In genomic region chr2:132276571-132276981, GRCh38 we compare ENCODE assay signal across 27 cellular contexts.
"Had no signal": no experiment of that assay in that cellular context is flagged by ENCODE, and none has a peak within 500 bp of the region (broad histone marks: within the 10 kb centered on the region; RNA-seq: fewer than 3 reads in every experiment).

No MANE protein-coding gene starts in this region.

- H3K36me3 Mint-ChIP-seq: activated CD4-positive, alpha-beta memory T cell treated with anti-CD3 and anti-CD28 coated beads for 36 hours; activated naive CD4-positive, alpha-beta T cell treated with anti-CD3 and anti-CD28 coated beads, Interleukin-2, amount 10 ng/mL, durations not matched to agents 7 days and 5 days; stimulated activated memory B cell treated with anti-CD40 and anti-IgM and Interleukin-4, amounts not matched to agents 10 μg/mL and 1 μg/mL and 100 μg/mL, for 72 hours had no signal

- H3K27ac ChIP-seq: coronary artery, epithelial cell of prostate, lower lobe of right lung, sigmoid colon, stomach, suprapubic skin, transverse colon, uterus had no signal

- H3K27ac Mint-ChIP-seq: activated CD4-positive, alpha-beta memory T cell treated with anti-CD3 and anti-CD28 coated beads for 36 hours; activated naive CD4-positive, alpha-beta T cell treated with anti-CD3 and anti-CD28 coated beads, Interleukin-2, amount 10 ng/mL, durations not matched to agents 7 days and 5 days; activated naive CD8-positive, alpha-beta T cell treated with anti-CD3 and anti-CD28 coated beads, Interleukin-2, amount 50 U/mL, for 24 hours; activated T-cell treated with anti-CD3 and anti-CD28 coated beads, Interleukin-2, amount 50 U/mL, for 72 hours; stimulated activated memory B cell treated with anti-CD40 and anti-IgM and Interleukin-4, amounts not matched to agents 10 μg/mL and 1 μg/mL and 100 μg/mL, for 72 hours had no signal

- H3K4me3 ChIP-seq: coronary artery, lower lobe of right lung, mucosa of descending colon, sigmoid colon, smooth muscle cell, stomach, suprapubic skin, transverse colon, uterus had no signal

- H3K27me3 Mint-ChIP-seq: activated CD4-positive, alpha-beta memory T cell treated with anti-CD3 and anti-CD28 coated beads for 36 hours; activated naive CD4-positive, alpha-beta T cell treated with anti-CD3 and anti-CD28 coated beads, Interleukin-2, amount 10 ng/mL, durations not matched to agents 7 days and 5 days had no signal

- H3K36me3 ChIP-seq: lower lobe of right lung, sigmoid colon, stomach, suprapubic skin, transverse colon, uterus had no signal

- H3K4me1 ChIP-seq: lower lobe of right lung, sigmoid colon, stomach, suprapubic skin, transverse colon, uterus had no signal

- H3K4me2 ChIP-seq: smooth muscle cell had no signal

- H3K4me1 Mint-ChIP-seq: activated naive CD4-positive, alpha-beta T cell treated with anti-CD3 and anti-CD28 coated beads, Interleukin-2, amount 10 ng/mL, durations not matched to agents 7 days and 5 days; activated naive CD8-positive, alpha-beta T cell treated with anti-CD3 and anti-CD28 coated beads, Interleukin-2, amount 50 U/mL, for 24 hours; neural crest cell; stimulated activated memory B cell treated with anti-CD40 and anti-IgM and Interleukin-4, amounts not matched to agents 10 μg/mL and 1 μg/mL and 100 μg/mL, for 72 hours had no signal

- H3K4me3 Mint-ChIP-seq: activated CD4-positive, alpha-beta memory T cell treated with anti-CD3 and anti-CD28 coated beads for 36 hours; activated naive CD4-positive, alpha-beta T cell treated with anti-CD3 and anti-CD28 coated beads, Interleukin-2, amount 10 ng/mL, durations not matched to agents 7 days and 5 days; activated naive CD8-positive, alpha-beta T cell treated with anti-CD3 and anti-CD28 coated beads, Interleukin-2, amount 50 U/mL, for 24 hours; activated T-cell treated with anti-CD3 and anti-CD28 coated beads, Interleukin-2, amount 50 U/mL, for 72 hours; neural crest cell; stimulated activated memory B cell treated with anti-CD40 and anti-IgM and Interleukin-4, amounts not matched to agents 10 μg/mL and 1 μg/mL and 100 μg/mL, for 72 hours had no signal

- H3K9me3 ChIP-seq: lower lobe of right lung, mucosa of descending colon, suprapubic skin, transverse colon, uterus had no signal

- H3K27me3 ChIP-seq: sigmoid colon, stomach, suprapubic skin, transverse colon, uterus had no signal

- ATAC-seq: activated naive CD8-positive, alpha-beta T cell treated with anti-CD3 and anti-CD28 coated beads, Interleukin-2, amount 50 U/mL, for 24 hours; activated T-cell treated with anti-CD3 and anti-CD28 coated beads, Interleukin-2, amount 50 U/mL, for 72 hours; left lobe of liver; lower lobe of right lung; mucosa of descending colon; stimulated activated memory B cell treated with anti-CD40 and anti-IgM and Interleukin-4, amounts not matched to agents 10 μg/mL and 1 μg/mL and 100 μg/mL, for 72 hours had no signal

- DNase-seq: activated CD4-positive, alpha-beta memory T cell treated with anti-CD3 and anti-CD28 coated beads for 36 hours; activated CD4-positive, alpha-beta T cell treated with anti-CD3 and anti-CD28 coated beads for 48 hours; activated effector memory CD4-positive, alpha-beta T cell treated with Interleukin-2 at 50 U/mL for 16 hours; activated naive CD4-positive, alpha-beta T cell treated with anti-CD3 and anti-CD28 coated beads, Interleukin-2, amount 10 ng/mL, durations not matched to agents 7 days and 5 days; activated naive CD8-positive, alpha-beta T cell treated with anti-CD3 and anti-CD28 coated beads, Interleukin-2, amount 50 U/mL, for 24 hours; activated T-cell treated with anti-CD3 and anti-CD28 coated beads, Interleukin-2, amount 50 U/mL, for 72 hours; cerebellar nuclear complex; kidney; lower lobe of right lung; mesendoderm; mucosa of descending colon; naive B cell; occipital lobe; posterior cingulate gyrus; sigmoid colon; stimulated activated CD4-positive, alpha-beta T cell treated with anti-CD3 and anti-CD28 coated beads, Interleukin-15, amount 100 ng/mL, for 24 hours; stomach; T-helper 9 cell; transverse colon; uterus had no signal
